Comparison of ENCODE assay signal across 10 cellular contexts in the genomic region with DNA sequence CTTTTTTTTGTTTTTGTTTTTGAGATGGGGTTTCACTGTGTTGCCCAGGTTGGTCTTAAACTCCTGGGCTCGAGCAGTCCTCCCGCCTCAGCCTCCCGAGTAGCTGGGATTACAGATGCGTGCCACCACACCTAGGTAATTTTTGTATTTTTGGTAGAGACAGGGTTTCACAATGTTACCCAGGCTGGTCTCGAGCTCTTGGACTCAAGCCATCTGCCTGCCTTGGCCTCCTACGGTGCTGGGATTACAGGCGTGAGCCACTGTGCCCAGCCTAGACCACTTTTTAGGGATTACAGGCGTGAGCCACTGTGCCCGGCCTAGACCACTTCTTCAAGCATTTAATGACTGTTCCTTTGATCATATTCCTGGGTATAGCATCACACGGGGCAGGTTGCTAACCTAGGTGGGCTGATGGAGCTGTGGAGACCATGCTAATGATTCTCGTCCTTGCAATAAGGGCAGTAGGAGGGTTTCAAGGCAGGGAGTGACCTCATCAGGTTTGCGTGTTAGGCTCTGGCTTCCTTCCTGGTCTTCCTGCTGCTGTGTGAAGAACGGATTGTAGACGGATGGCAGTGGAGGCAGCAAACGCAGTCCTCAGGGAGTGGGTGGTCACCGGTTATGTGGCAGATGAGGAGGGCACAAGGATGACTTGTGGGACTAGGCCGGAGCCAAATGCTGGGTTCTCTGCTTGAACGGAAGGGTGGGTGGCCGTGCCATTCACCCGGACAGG. TPM values are rescaled to one million over a fixed set of nuclear protein-coding genes. Genes with fewer than 3 reads are reported as not detected.
DNase-seq lines count a peak whose midpoint lies in the region; ATAC-seq and TF ChIP-seq lines count a peak whose summit lies in the region.
"Had no signal": no experiment of that assay in that cellular context is flagged by ENCODE, and none has a peak within 500 bp of the region (broad histone marks: within the 10 kb centered on the region; RNA-seq: fewer than 3 reads in every experiment).

No MANE protein-coding gene starts in this region.

- H3K27ac ChIP-seq in OCI-LY1 (ENCODE audit: low read depth, low read length, poor library complexity, severe bottlenecking) (peak overlapping the region; percentile 59), gastrocnemius medialis (peak overlapping the region in 3 of 4 donors; percentile 13 to 50 (median 33)), foreskin keratinocyte (no peak overlapping the region)
- H3K27ac ChIP-seq: epithelial cell of prostate had no signal

- H3K4me2 ChIP-seq in OCI-LY1 (ENCODE audit: low read length) = peak overlapping the region; percentile 23; the same call in 1 of the 2 replicates

- peak; percentile 61 for DNase-seq in fibroblast of the aortic adventitia (ENCODE audit: low read depth)
- DNase-seq in gastrocnemius medialis = no peak
- DNase-seq in foreskin keratinocyte = no peak
- no peak for DNase-seq in activated naive CD8-positive, alpha-beta T cell treated with anti-CD3 and anti-CD28 coated beads for 36 hours
- no peak for DNase-seq in Kasumi-1 (lab: John Stamatoyannopoulos, UW)
- DNase-seq: activated CD4-positive, alpha-beta T cell treated with anti-CD3 and anti-CD28 coated beads for 36 hours; activated naive CD4-positive, alpha-beta T cell treated with anti-CD3 and anti-CD28 coated beads, Interleukin-2, amount 50 U/mL, for 16 hours; NCI-H2029 treated with DMSO at 0.1 percent for 48 hours had no signal

- peaks cover 4% of the 10 kb centered on the region; the same call in 1 of the 2 replicates for H3F3A ChIP-seq in OCI-LY1 (ENCODE audit: insufficient read depth, low read length)

- H4K20me1 ChIP-seq in OCI-LY1 (ENCODE audit: insufficient read depth, low read length) = no peaks in the 10 kb centered on the region

- no peak overlapping the region; the same call in 1 of the 2 replicates for H3K9ac ChIP-seq in OCI-LY1 (ENCODE audit: low read length)

- H3K36me3 Mint-ChIP-seq in activated naive CD8-positive, alpha-beta T cell treated with anti-CD3 and anti-CD28 coated beads for 36 hours = peaks cover 25% of the 10 kb centered on the region

- intact Hi-C loops in gastrocnemius medialis (cut with DNase I; ENCODE audit: low total_unique reads) = no loop called here

- H3K9me2 ChIP-seq in OCI-LY1 (ENCODE audit: low read depth, low read length) = no peaks in the 10 kb centered on the region

- H3K9me3 Mint-ChIP-seq in activated naive CD8-positive, alpha-beta T cell treated with anti-CD3 and anti-CD28 coated beads for 36 hours = no peaks in the 10 kb centered on the region

- H3K4me1 ChIP-seq in OCI-LY1 (ENCODE audit: insufficient read depth, low read length, severe bottlenecking) (peaks cover 61% of the 10 kb centered on the region), gastrocnemius medialis (peaks cover 28 to 40% of the 10 kb centered on the region in 2 donors), foreskin keratinocyte (no peaks in the 10 kb centered on the region)

- H3K9me3 ChIP-seq in OCI-LY1 (ENCODE audit: low read length) (no peaks in the 10 kb centered on the region), gastrocnemius medialis (no peaks in the 10 kb centered on the region)

- in situ Hi-C loops in gastrocnemius medialis (cut with MboI; ENCODE audit: low sequenced_read_pairs in 4 of 4) = no loop called here

- no peak overlapping the region for H2AFZ ChIP-seq in OCI-LY1 (ENCODE audit: low read length)

- no peak overlapping the region for H3K4me3 ChIP-seq in OCI-LY1 (ENCODE audit: low read depth, low read length, poor library complexity, severe bottlenecking)
- H3K4me3 ChIP-seq in fibroblast of the aortic adventitia (ENCODE audit: low read depth, low read length) = no peak overlapping the region
- H3K4me3 ChIP-seq in gastrocnemius medialis = no peak overlapping the region

- H3K27ac Mint-ChIP-seq in activated naive CD8-positive, alpha-beta T cell treated with anti-CD3 and anti-CD28 coated beads for 36 hours = no peak overlapping the region
- H3K27ac Mint-ChIP-seq: activated CD4-positive, alpha-beta T cell treated with anti-CD3 and anti-CD28 coated beads for 36 hours had no signal

- no peak for TF ChIP-seq CTCF in OCI-LY1 (IDR thresholded peaks at IDR 0.05; ENCODE audit: low read length)
- no peak for TF ChIP-seq CTCF in fibroblast of the aortic adventitia (IDR thresholded peaks at IDR 0.05; ENCODE audit: insufficient read depth, low read length)
- no peak for TF ChIP-seq CTCF in gastrocnemius medialis (IDR thresholded peaks at IDR 0.05 in 4 of 5, conservative IDR thresholded peaks at IDR 0.05 in 1 of 5)
- TF ChIP-seq CTCF in foreskin keratinocyte (conservative IDR thresholded peaks at IDR 0.05) = no peak

- H3K27me3 Mint-ChIP-seq in activated naive CD8-positive, alpha-beta T cell treated with anti-CD3 and anti-CD28 coated beads for 36 hours = no peaks in the 10 kb centered on the region
- H3K27me3 Mint-ChIP-seq: activated CD4-positive, alpha-beta T cell treated with anti-CD3 and anti-CD28 coated beads for 36 hours had no signal

- peak in 1 of 2 donors; percentile 51 for ATAC-seq in gastrocnemius medialis
- ATAC-seq in foreskin keratinocyte = no peak
- ATAC-seq: activated CD4-positive, alpha-beta T cell treated with anti-CD3 and anti-CD28 coated beads for 36 hours had no signal

- no peaks in the 10 kb centered on the region for H3K27me3 ChIP-seq in OCI-LY1 (ENCODE audit: insufficient read depth, low read length)
- H3K27me3 ChIP-seq in gastrocnemius medialis = no peaks in the 10 kb centered on the region
- no peaks in the 10 kb centered on the region for H3K27me3 ChIP-seq in foreskin keratinocyte

- H3K4me1 Mint-ChIP-seq in activated naive CD8-positive, alpha-beta T cell treated with anti-CD3 and anti-CD28 coated beads for 36 hours = peaks cover 51% of the 10 kb centered on the region

- TF ChIP-seq POLR2A in gastrocnemius medialis (IDR thresholded peaks at IDR 0.05) = no peak

- peaks cover 8% of the 10 kb centered on the region; the same call in 1 of the 2 replicates for H3K36me3 ChIP-seq in OCI-LY1 (ENCODE audit: insufficient read depth, low read length)
- H3K36me3 ChIP-seq in gastrocnemius medialis = no peaks in the 10 kb centered on the region

- H3K79me2 ChIP-seq in OCI-LY1 (ENCODE audit: insufficient read depth, low read length) = peaks cover 89% of the 10 kb centered on the region

- H3K4me3 Mint-ChIP-seq in activated naive CD8-positive, alpha-beta T cell treated with anti-CD3 and anti-CD28 coated beads for 36 hours = no peak overlapping the region
- H3K4me3 Mint-ChIP-seq: activated CD4-positive, alpha-beta T cell treated with anti-CD3 and anti-CD28 coated beads for 36 hours had no signal

RNA-seq across cellular contexts. Expression of a gene that starts 13.8 kb away (rescaled TPM):
- total RNA-seq in fibroblast of the aortic adventitia (ENCODE audit: low replicate concordance) (31.4 and 41.8 TPM in 2 replicates), gastrocnemius medialis (10 to 100 TPM; 38.6 to 77.8 (median 54.3) TPM), foreskin keratinocyte (38.1 and 45.3 TPM in 2 replicates)
- 20.2 and 22.8 TPM in 2 replicates for polyA plus RNA-seq in foreskin keratinocyte
- total RNA-seq in activated naive CD8-positive, alpha-beta T cell treated with anti-CD3 and anti-CD28 coated beads for 36 hours = 10 to 100 TPM; 65.9 to 66.3 TPM

RNA-seq across cellular contexts. Expression of a gene that starts 27.1 kb away (rescaled TPM):
- total RNA-seq in fibroblast of the aortic adventitia (ENCODE audit: low replicate concordance) (1.8 and 15.0 TPM in 2 replicates), gastrocnemius medialis (10 to 100 TPM; 20.5 to 23.7 (median 23.3) TPM), foreskin keratinocyte (72.3 and 81.9 TPM in 2 replicates)
- 103 and 119 TPM in 2 replicates for polyA plus RNA-seq in foreskin keratinocyte
- 10 to 100 TPM; 28.6 to 29.3 TPM for total RNA-seq in activated naive CD8-positive, alpha-beta T cell treated with anti-CD3 and anti-CD28 coated beads for 36 hours

RNA-seq across cellular contexts. Expression of a gene that starts 42.3 kb away (rescaled TPM):
- total RNA-seq in fibroblast of the aortic adventitia (ENCODE audit: low replicate concordance) (5.1 and 15.5 TPM in 2 replicates), gastrocnemius medialis (10 to 100 TPM in 2 of 4 donors, 1 to 10 TPM in 2; 5.8 to 15.2 (median 11.8) TPM), foreskin keratinocyte (41.8 and 56.1 TPM in 2 replicates)
- polyA plus RNA-seq in foreskin keratinocyte = 51.4 and 64.6 TPM in 2 replicates
- 10 to 100 TPM; 55.6 to 56.4 TPM for total RNA-seq in activated naive CD8-positive, alpha-beta T cell treated with anti-CD3 and anti-CD28 coated beads for 36 hours

RNA-seq across cellular contexts. Expression of a gene that starts 53.9 kb away (rescaled TPM):
- 16.1 and 20.2 TPM in 2 replicates for total RNA-seq in fibroblast of the aortic adventitia (ENCODE audit: low replicate concordance)
- 10 to 100 TPM in 3 of 4 donors, 1 to 10 TPM in 1; 10.0 to 25.2 (median 13.6) TPM for total RNA-seq in gastrocnemius medialis
- 29.6 and 30.2 TPM in 2 replicates for total RNA-seq in foreskin keratinocyte
- 27.2 and 28.9 TPM in 2 replicates for polyA plus RNA-seq in foreskin keratinocyte
- 10 to 100 TPM; 31.7 to 33.7 TPM for total RNA-seq in activated naive CD8-positive, alpha-beta T cell treated with anti-CD3 and anti-CD28 coated beads for 36 hours
